In the genomic region with DNA sequence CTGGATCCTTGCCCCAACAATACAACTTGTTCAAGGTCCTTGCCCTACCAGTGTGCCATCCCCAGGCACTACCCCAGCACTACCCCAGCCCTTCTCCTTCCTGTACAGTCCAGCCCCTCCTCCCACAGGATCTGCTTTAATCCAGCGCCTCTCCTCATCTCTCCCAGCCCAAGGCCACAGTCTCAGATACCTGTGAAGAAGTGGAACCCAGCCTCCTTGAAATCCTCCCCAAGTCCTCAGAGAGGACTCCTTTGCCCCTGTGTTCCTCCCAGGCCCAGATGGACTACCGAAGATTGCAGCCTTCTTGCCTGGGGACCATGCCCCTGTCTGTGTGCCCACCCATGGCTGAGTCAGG, we compare ENCODE assay signal across 1 cellular context.
TF ChIP-seq lines count a peak whose summit lies in the region.

No MANE protein-coding gene starts in this region.

TF ChIP-seq in IMR-90, 13 proteins besides CTCF, POLR2A, EP300 and RAD21:
- no peak for TF ChIP-seq NFE2L2 (IDR thresholded peaks at IDR 0.05; ENCODE audit: low read depth, low read length)
- TF ChIP-seq SMC3 (IDR thresholded peaks at IDR 0.05; ENCODE audit: low read depth, low read length): no peak
- TF ChIP-seq, protein P1, sequence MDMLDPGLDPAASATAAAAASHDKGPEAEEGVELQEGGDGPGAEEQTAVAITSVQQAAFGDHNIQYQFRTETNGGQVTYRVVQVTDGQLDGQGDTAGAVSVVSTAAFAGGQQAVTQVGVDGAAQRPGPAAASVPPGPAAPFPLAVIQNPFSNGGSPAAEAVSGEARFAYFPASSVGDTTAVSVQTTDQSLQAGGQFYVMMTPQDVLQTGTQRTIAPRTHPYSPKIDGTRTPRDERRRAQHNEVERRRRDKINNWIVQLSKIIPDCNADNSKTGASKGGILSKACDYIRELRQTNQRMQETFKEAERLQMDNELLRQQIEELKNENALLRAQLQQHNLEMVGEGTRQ (IDR thresholded peaks at IDR 0.05; ENCODE audit: low read depth, low read length): no peak
- no peak for TF ChIP-seq RCOR1 (IDR thresholded peaks at IDR 0.05; ENCODE audit: insufficient replicate concordance, low read length)
- TF ChIP-seq CHD1 (IDR thresholded peaks at IDR 0.05; ENCODE audit: low read depth, low read length): no peak
- TF ChIP-seq CEBPB (IDR thresholded peaks at IDR 0.05; ENCODE audit: low read depth, low read length): no peak
- TF ChIP-seq FOS (IDR thresholded peaks at IDR 0.05; ENCODE audit: low read depth, low read length): no peak
- no peak for TF ChIP-seq BHLHE40 (IDR thresholded peaks at IDR 0.05; ENCODE audit: low read depth, low read length)
- TF ChIP-seq MAFK (IDR thresholded peaks at IDR 0.05; ENCODE audit: low read depth, low read length): no peak
- TF ChIP-seq MXI1 (IDR thresholded peaks at IDR 0.05; ENCODE audit: borderline replicate concordance, low read depth, low read length): no peak
- TF ChIP-seq RFX5 (IDR thresholded peaks at IDR 0.05; ENCODE audit: low read depth, low read length): no peak
- TF ChIP-seq, protein P2, sequence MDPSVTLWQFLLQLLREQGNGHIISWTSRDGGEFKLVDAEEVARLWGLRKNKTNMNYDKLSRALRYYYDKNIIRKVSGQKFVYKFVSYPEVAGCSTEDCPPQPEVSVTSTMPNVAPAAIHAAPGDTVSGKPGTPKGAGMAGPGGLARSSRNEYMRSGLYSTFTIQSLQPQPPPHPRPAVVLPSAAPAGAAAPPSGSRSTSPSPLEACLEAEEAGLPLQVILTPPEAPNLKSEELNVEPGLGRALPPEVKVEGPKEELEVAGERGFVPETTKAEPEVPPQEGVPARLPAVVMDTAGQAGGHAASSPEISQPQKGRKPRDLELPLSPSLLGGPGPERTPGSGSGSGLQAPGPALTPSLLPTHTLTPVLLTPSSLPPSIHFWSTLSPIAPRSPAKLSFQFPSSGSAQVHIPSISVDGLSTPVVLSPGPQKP (IDR thresholded peaks at IDR 0.05; ENCODE audit: borderline replicate concordance, low read depth, low read length): no peak
- TF ChIP-seq MAZ (IDR thresholded peaks at IDR 0.05; ENCODE audit: borderline replicate concordance, low read depth, low read length): no peak
